ENCODE assay signal across 1 cellular context in genomic region chr14:94143239-94143638, GRCh38.
TF ChIP-seq lines count a peak whose summit lies in the region.

No MANE protein-coding gene starts in this region.

TF ChIP-seq in Ishikawa, 13 proteins besides CTCF, POLR2A, EP300 and RAD21 (continued from another document):
- no peak for TF ChIP-seq REST (IDR thresholded peaks at IDR 0.05; ENCODE audit: low read depth)
- no peak for TF ChIP-seq USF1 (IDR thresholded peaks at IDR 0.05)
- no peak for TF ChIP-seq TEAD4 (IDR thresholded peaks at IDR 0.05)
- no peak for TF ChIP-seq NFIC (IDR thresholded peaks at IDR 0.05)
